In genomic region chr7:155511597-155511996, GRCh38 we compare ENCODE assay signal across 35 cellular contexts. TPM values are rescaled to one million over a fixed set of nuclear protein-coding genes. Genes with fewer than 3 reads are reported as not detected.
"Had no signal": no experiment of that assay in that cellular context is flagged by ENCODE, and none has a peak within 500 bp of the region (broad histone marks: within the 10 kb centered on the region; RNA-seq: fewer than 3 reads in every experiment).

No MANE protein-coding gene starts in this region.

- H3K4me3 Mint-ChIP-seq: activated CD8-positive, alpha-beta T cell treated with anti-CD3 and anti-CD28 coated beads for 36 hours; activated naive CD4-positive, alpha-beta T cell treated with anti-CD3 and anti-CD28 coated beads for 36 hours; activated T-helper 1 cell treated with anti-CD3 and anti-CD28 coated beads, Interleukin-12 subunit alpha, Interleukin-12 subunit beta, Interleukin-2, Interleukin-4 antibody, amounts not matched to agents 30 ng/mL and 10 ng/mL and 1 ng/mL, durations not matched to agents 14 hours and 24 hours and 36 hours had no signal

- H3K4me3 ChIP-seq: adrenal gland, MG63, Peyer's patch had no signal

- H3K36me3 Mint-ChIP-seq: brain had no signal

- DNase-seq: activated CD4-positive, alpha-beta T cell treated with anti-CD3 and anti-CD28 coated beads for 1 hour; activated CD4-positive, alpha-beta T cell treated with anti-CD3 and anti-CD28 coated beads for 48 hours; activated CD4-positive, CD25-positive, alpha-beta regulatory T cell; activated CD8-positive, alpha-beta T cell treated with anti-CD3 and anti-CD28 coated beads for 36 hours; activated gamma-delta T cell treated with Interleukin-2 at 50 U/mL for 16 hours; activated naive CD4-positive, alpha-beta T cell treated with anti-CD3 and anti-CD28 coated beads for 36 hours; activated T-cell treated with anti-CD3 and anti-CD28 coated beads, Interleukin-2, amount 50 U/mL, for 1 hour; adrenal gland; anterior cingulate cortex; Kasumi-1; KG1; MG63; NCI-H1048; NCI-H1105 treated with DMSO at 0.1 percent for 48 hours; NCI-H1436; NCI-H1694; NCI-H1930; NCI-H2081 treated with DMSO at 0.1 percent for 48 hours; NCI-H345; NCI-H524 treated with DMSO at 0.1 percent for 48 hours; PC-3; Peyer's patch; RPMI8226; SIG-M5; SW 1271; T-helper 1 cell; T-helper 2 cell; T-helper 9 cell had no signal

- H3K9me3 Mint-ChIP-seq: activated CD8-positive, alpha-beta T cell treated with anti-CD3 and anti-CD28 coated beads for 36 hours; activated naive CD4-positive, alpha-beta T cell treated with anti-CD3 and anti-CD28 coated beads for 36 hours; activated naive CD4-positive, alpha-beta T cell treated with anti-CD3 and anti-CD28 coated beads, Interleukin-2, amount 50 U/mL, for 72 hours had no signal

- H3K27ac Mint-ChIP-seq: activated CD8-positive, alpha-beta T cell treated with anti-CD3 and anti-CD28 coated beads for 36 hours; activated naive CD4-positive, alpha-beta T cell treated with anti-CD3 and anti-CD28 coated beads for 36 hours; activated naive CD4-positive, alpha-beta T cell treated with anti-CD3 and anti-CD28 coated beads, Interleukin-2, amount 50 U/mL, for 72 hours had no signal

- ATAC-seq: activated CD8-positive, alpha-beta T cell treated with anti-CD3 and anti-CD28 coated beads for 36 hours; activated naive CD4-positive, alpha-beta T cell treated with anti-CD3 and anti-CD28 coated beads, Interleukin-2, amount 50 U/mL, for 72 hours; PC-3 had no signal

- H3K4me1 ChIP-seq: adrenal gland had no signal

- H3K36me3 ChIP-seq: adrenal gland, MG63, Peyer's patch had no signal

- H3K27ac ChIP-seq: adrenal gland, Peyer's patch, VCaP had no signal

- H3K9me3 ChIP-seq: adrenal gland, MG63, Peyer's patch had no signal

RNA-seq across cellular contexts. Expression of gene CNPY1, which starts 34.8 kb away (rescaled TPM):
- total RNA-seq: activated CD8-positive, alpha-beta memory T cell treated with anti-CD3 and anti-CD28 coated beads for 36 hours; activated CD8-positive, alpha-beta T cell treated with anti-CD3 and anti-CD28 coated beads for 36 hours; activated naive CD4-positive, alpha-beta T cell treated with anti-CD3 and anti-CD28 coated beads for 36 hours; activated naive CD4-positive, alpha-beta T cell treated with anti-CD3 and anti-CD28 coated beads, Interleukin-2, amount 50 U/mL, for 72 hours; activated T-helper 1 cell treated with anti-CD3 and anti-CD28 coated beads, Interleukin-12 subunit alpha, Interleukin-12 subunit beta, Interleukin-2, Interleukin-4 antibody, amounts not matched to agents 30 ng/mL and 10 ng/mL and 1 ng/mL, durations not matched to agents 14 hours and 24 hours and 36 hours; adrenal gland; NCI-H460; PC-3; SK-MEL-5 had no signal
- polyA plus RNA-seq: adrenal gland had no signal

RNA-seq across cellular contexts. Expression of gene EN2, which starts 53.7 kb away (rescaled TPM):
- total RNA-seq: activated CD8-positive, alpha-beta memory T cell treated with anti-CD3 and anti-CD28 coated beads for 36 hours; activated CD8-positive, alpha-beta T cell treated with anti-CD3 and anti-CD28 coated beads for 36 hours; activated naive CD4-positive, alpha-beta T cell treated with anti-CD3 and anti-CD28 coated beads for 36 hours; activated naive CD4-positive, alpha-beta T cell treated with anti-CD3 and anti-CD28 coated beads, Interleukin-2, amount 50 U/mL, for 72 hours; activated T-helper 1 cell treated with anti-CD3 and anti-CD28 coated beads, Interleukin-12 subunit alpha, Interleukin-12 subunit beta, Interleukin-2, Interleukin-4 antibody, amounts not matched to agents 30 ng/mL and 10 ng/mL and 1 ng/mL, durations not matched to agents 14 hours and 24 hours and 36 hours; Peyer's patch had no signal
